In genomic region chr10:110620108-110620719, GRCh38 we compare ENCODE assay signal across 23 cellular contexts. TPM values are rescaled to one million over a fixed set of nuclear protein-coding genes. Genes with fewer than 3 reads are reported as not detected.
DNase-seq lines count a peak whose midpoint lies in the region; ATAC-seq and TF ChIP-seq lines count a peak whose summit lies in the region.
"Had no signal": no experiment of that assay in that cellular context is flagged by ENCODE, and none has a peak within 500 bp of the region (broad histone marks: within the 10 kb centered on the region; RNA-seq: fewer than 3 reads in every experiment).

No MANE protein-coding gene starts in this region.

- H3K9me3 Mint-ChIP-seq in WTC11 = peaks cover 10% of the 10 kb centered on the region; the same call in 1 of the 2 replicates

- TF ChIP-seq CTCF in A673 (conservative IDR thresholded peaks at IDR 0.05; ENCODE audit: low read depth, low read length) = no peak
- no peak for TF ChIP-seq CTCF in BE2C (IDR thresholded peaks at IDR 0.05; ENCODE audit: low read depth, low read length)
- TF ChIP-seq CTCF in WTC11 (IDR thresholded peaks at IDR 0.05) = no peak

- DNase-seq in A673 (ENCODE audit: low spot score) = peak; percentile 64
- peak; percentile 27 for DNase-seq in BE2C
- DNase-seq in NCI-H2227 (lab: John Stamatoyannopoulos, UW; ENCODE audit: unreplicated experiment) = peak; percentile 26
- DNase-seq in WTC11 (ENCODE audit: low spot score) = no peak
- no peak for DNase-seq in activated CD4-positive, alpha-beta T cell treated with anti-CD3 and anti-CD28 coated beads for 48 hours
- DNase-seq in dermis blood vessel endothelial cell = no peak
- no peak for DNase-seq in NCI-H446 treated with DMSO at 0.1 percent for 48 hours (lab: John Stamatoyannopoulos, UW)
- DNase-seq: EL, GM23248, HCEC 1CT, MV-4-11, NCI-H1436 treated with DMSO at 0.1 percent for 48 hours, NCI-H2081, NCI-H226, NCI-H526 treated with DMSO at 0.1 percent for 48 hours, PC-9, SIG-M5, T-helper 1 cell, T1000 had no signal

- POLR2A ChIA-PET in A673 (lab: Charles Lee; ENCODE audit: low non-redundant PET) (no interaction called here), WTC11 (lab: Charles Lee) (no interaction called here)

- H3K27ac Mint-ChIP-seq in WTC11 = no peak overlapping the region

- CTCF ChIA-PET in A673 (lab: Charles Lee) (no interaction called here), WTC11 (lab: Charles Lee) (interaction anchor here (1.6 kb wide), 1 partner anchor 61 kb away, joined by 5 read pairs; no protein-coding TSS in a partner anchor)

- H3K9me3 ChIP-seq in A673 (ENCODE audit: low read depth, low read length, poor library complexity, severe bottlenecking) (no peaks in the 10 kb centered on the region), BE2C (no peaks in the 10 kb centered on the region)

- H3K4me3 ChIP-seq in A673 (ENCODE audit: low read depth, low read length, poor library complexity, severe bottlenecking) (no peak overlapping the region), BE2C (ENCODE audit: low read depth, low read length) (no peak overlapping the region)
- H3K4me3 ChIP-seq: GM23248, PC-9 had no signal

- ATAC-seq in WTC11 (peak; percentile 43; the same call in 1 of the 2 replicates), HG02840 (IDR thresholded peaks at IDR 0.05; ENCODE audit: low FRiP score, unreplicated experiment) (no peak)
- ATAC-seq: HepG2 had no signal

- no peaks in the 10 kb centered on the region for H3K4me1 Mint-ChIP-seq in WTC11

- no peak overlapping the region for H3K4me3 Mint-ChIP-seq in WTC11

- no peaks in the 10 kb centered on the region for H3K27me3 ChIP-seq in A673 (replicated peaks; ENCODE audit: insufficient read depth, low read depth, low read length, poor library complexity)
- no peaks in the 10 kb centered on the region for H3K27me3 ChIP-seq in BE2C

- no TSS peak for BruUV-seq in A673 (replicated peaks; lab: Mats Ljungman, UMichigan)

- intact Hi-C loops in A673 (cut with micrococcal nuclease; ENCODE audit: unreplicated experiment) = no loop called here

- H3K4me1 ChIP-seq in A673 (ENCODE audit: insufficient read depth, low read length, poor library complexity, severe bottlenecking) = peaks cover 13% of the 10 kb centered on the region
- peaks cover 3% of the 10 kb centered on the region; the same call in 1 of the 2 replicates for H3K4me1 ChIP-seq in BE2C

- no peaks in the 10 kb centered on the region for H3K36me3 Mint-ChIP-seq in WTC11

- peaks cover 2% of the 10 kb centered on the region for H3K27me3 Mint-ChIP-seq in WTC11 (ENCODE audit: low read depth)

- H3K36me3 ChIP-seq in A673 (ENCODE audit: insufficient read depth, low read length, poor library complexity, severe bottlenecking) (no peaks in the 10 kb centered on the region), BE2C (no peaks in the 10 kb centered on the region)

- H3K27ac ChIP-seq in A673 (ENCODE audit: low read depth, low read length, poor library complexity, severe bottlenecking) = no peak overlapping the region
- H3K27ac ChIP-seq: GM23248, KMS-11, PC-9, RWPE1 had no signal

TF ChIP-seq in WTC11, 78 proteins besides CTCF, POLR2A, EP300 and RAD21:
- no peak for TF ChIP-seq ATF1 (CRISPR knock-in tag; IDR thresholded peaks at IDR 0.05)
- no peak for TF ChIP-seq NFATC4 (CRISPR knock-in tag; IDR thresholded peaks at IDR 0.05)
- TF ChIP-seq, protein P1, sequence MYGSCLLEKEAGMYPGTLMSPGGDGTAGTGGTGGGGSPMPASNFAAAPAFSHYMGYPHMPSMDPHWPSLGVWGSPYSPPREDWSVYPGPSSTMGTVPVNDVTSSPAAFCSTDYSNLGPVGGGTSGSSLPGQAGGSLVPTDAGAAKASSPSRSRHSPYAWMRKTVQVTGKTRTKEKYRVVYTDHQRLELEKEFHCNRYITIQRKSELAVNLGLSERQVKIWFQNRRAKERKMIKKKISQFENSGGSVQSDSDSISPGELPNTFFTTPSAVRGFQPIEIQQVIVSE (CRISPR knock-in tag; IDR thresholded peaks at IDR 0.05; ENCODE audit: borderline replicate concordance) = no peak
- TF ChIP-seq, protein P2, sequence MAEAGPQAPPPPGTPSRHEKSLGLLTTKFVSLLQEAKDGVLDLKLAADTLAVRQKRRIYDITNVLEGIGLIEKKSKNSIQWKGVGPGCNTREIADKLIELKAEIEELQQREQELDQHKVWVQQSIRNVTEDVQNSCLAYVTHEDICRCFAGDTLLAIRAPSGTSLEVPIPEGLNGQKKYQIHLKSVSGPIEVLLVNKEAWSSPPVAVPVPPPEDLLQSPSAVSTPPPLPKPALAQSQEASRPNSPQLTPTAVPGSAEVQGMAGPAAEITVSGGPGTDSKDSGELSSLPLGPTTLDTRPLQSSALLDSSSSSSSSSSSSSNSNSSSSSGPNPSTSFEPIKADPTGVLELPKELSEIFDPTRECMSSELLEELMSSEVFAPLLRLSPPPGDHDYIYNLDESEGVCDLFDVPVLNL (CRISPR knock-in tag; IDR thresholded peaks at IDR 0.05; ENCODE audit: borderline replicate concordance, low read depth) = no peak
- TF ChIP-seq ZNF416 (CRISPR knock-in tag; IDR thresholded peaks at IDR 0.05) = no peak
- no peak for TF ChIP-seq SP1 (CRISPR knock-in tag; conservative IDR thresholded peaks at IDR 0.05)
- TF ChIP-seq OVOL2 (CRISPR knock-in tag; IDR thresholded peaks at IDR 0.05; ENCODE audit: borderline replicate concordance) = no peak

RNA-seq across cellular contexts. Expression of gene RBM20, which starts 23.9 kb away (rescaled TPM):
- 1.3 and 1.8 TPM in 2 replicates for total RNA-seq in A673 (2021)
- polyA plus RNA-seq in BE2C (2012; ENCODE audit: insufficient read depth, insufficient read length, low read depth) = 31.0 TPM
- 0.37 to 0.52 TPM (median 0.41 TPM) in 3 replicates for total RNA-seq in WTC11 (2021)
- 4.6 and 5.3 TPM in 2 replicates for total RNA-seq in dermis blood vessel endothelial cell
- total RNA-seq: GM23248 had no signal
- polyA plus RNA-seq: GM23248 had no signal

RNA-seq across cellular contexts. Expression of gene SMC3, which starts 52.7 kb away (rescaled TPM):
- total RNA-seq in A673 (2021) (107 TPM in 2 replicates), WTC11 (2021) (63.5 to 71.0 TPM (median 65.4 TPM) in 3 replicates), dermis blood vessel endothelial cell (29.6 and 47.3 TPM in 2 replicates)
- polyA plus RNA-seq in BE2C (2012; ENCODE audit: insufficient read depth, insufficient read length, low read depth) = 42.9 TPM

Comparison
In these comparisons a context has a peak if more than half of its experiments do, and no peak if none do; other contexts are left out.
1. DNase-seq: peak in A673 (single experiment), BE2C (single experiment) and NCI-H2227 (single experiment); none in WTC11 (single experiment), activated CD4-positive, alpha-beta T cell treated with anti-CD3 and anti-CD28 coated beads for 48 hours (single experiment), dermis blood vessel endothelial cell (single experiment) and NCI-H446 treated with DMSO at 0.1 percent for 48 hours (single experiment).